Comparison of ENCODE assay signal across 12 cellular contexts in the genomic region with DNA sequence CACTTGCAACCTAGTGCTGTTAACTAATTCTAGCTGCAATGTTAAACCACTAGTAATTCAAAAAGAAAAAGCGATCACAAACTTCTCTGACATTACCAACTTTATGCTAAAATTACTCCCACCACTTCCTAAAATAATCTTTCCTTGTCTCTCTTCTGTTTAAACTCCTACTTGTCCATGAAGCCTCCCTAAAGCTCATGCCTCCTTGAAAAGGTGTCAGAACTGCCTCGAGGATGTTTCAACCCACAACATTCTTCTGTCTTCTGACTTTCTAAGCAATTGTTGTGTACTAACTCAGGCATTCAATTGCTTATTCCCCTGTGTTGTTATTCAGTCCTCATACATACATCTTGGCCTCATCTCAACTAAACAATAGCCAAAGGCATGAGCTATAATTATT. TPM values are rescaled to one million over a fixed set of nuclear protein-coding genes. Genes with fewer than 3 reads are reported as not detected.
DNase-seq lines count a peak whose midpoint lies in the region; ATAC-seq and TF ChIP-seq lines count a peak whose summit lies in the region.
"Had no signal": no experiment of that assay in that cellular context is flagged by ENCODE, and none has a peak within 500 bp of the region (broad histone marks: within the 10 kb centered on the region; RNA-seq: fewer than 3 reads in every experiment).

No MANE protein-coding gene starts in this region.

- peaks cover 84% of the 10 kb centered on the region for H3K4me1 Mint-ChIP-seq in activated naive CD4-positive, alpha-beta T cell treated with anti-CD3 and anti-CD28 coated beads, Interleukin-2, amount 50 U/mL, for 24 hours
- H3K4me1 Mint-ChIP-seq in stimulated activated naive CD8-positive, alpha-beta T cell treated with anti-CD3 and anti-CD28 coated beads, Interleukin-15, amount 100 ng/mL, for 72 hours, result peaks cover 94% of the 10 kb centered on the region
- peaks cover 14% of the 10 kb centered on the region for H3K4me1 Mint-ChIP-seq in endodermal cell

- H4K20me1 ChIP-seq in OCI-LY1 (ENCODE audit: insufficient read depth, low read length), result no peaks in the 10 kb centered on the region

- no peaks in the 10 kb centered on the region for H3K9me3 Mint-ChIP-seq in activated naive CD4-positive, alpha-beta T cell treated with anti-CD3 and anti-CD28 coated beads, Interleukin-2, amount 50 U/mL, for 24 hours
- H3K9me3 Mint-ChIP-seq in stimulated activated naive CD8-positive, alpha-beta T cell treated with anti-CD3 and anti-CD28 coated beads, Interleukin-15, amount 100 ng/mL, for 72 hours, result no peaks in the 10 kb centered on the region
- no peaks in the 10 kb centered on the region for H3K9me3 Mint-ChIP-seq in endodermal cell

- H3K36me3 ChIP-seq in OCI-LY1 (ENCODE audit: insufficient read depth, low read length), result peaks cover 5% of the 10 kb centered on the region; the same call in 1 of the 2 replicates
- no peaks in the 10 kb centered on the region for H3K36me3 ChIP-seq in esophagus muscularis mucosa
- no peaks in the 10 kb centered on the region for H3K36me3 ChIP-seq in endodermal cell (ENCODE audit: control insufficient read depth, insufficient read depth, low read length)

- TF ChIP-seq CTCF in OCI-LY1 (IDR thresholded peaks at IDR 0.05; ENCODE audit: low read length) (no peak), esophagus muscularis mucosa (IDR thresholded peaks at IDR 0.05) (no peak), GM20000 (IDR thresholded peaks at IDR 0.05; ENCODE audit: extremely low read depth, missing control alignments) (no peak), endodermal cell (conservative IDR thresholded peaks at IDR 0.05) (no peak)

- no peak for TF ChIP-seq EP300 in esophagus muscularis mucosa (IDR thresholded peaks at IDR 0.05)

- H2AFZ ChIP-seq in OCI-LY1 (ENCODE audit: low read length), result no peak overlapping the region

- no peak for DNase-seq in activated naive CD4-positive, alpha-beta T cell treated with anti-CD3 and anti-CD28 coated beads, Interleukin-2, amount 50 U/mL, for 16 hours
- DNase-seq in esophagus muscularis mucosa (ENCODE audit: extremely low spot score), result no peak
- no peak for DNase-seq in stimulated activated naive CD8-positive, alpha-beta T cell treated with anti-CD3 and anti-CD28 coated beads, Interleukin-15, amount 100 ng/mL, for 72 hours
- no peak for DNase-seq in GM20000 (ENCODE audit: low spot score)
- DNase-seq in endodermal cell, result no peak
- DNase-seq: aorta; mucosa of descending colon; posterior cingulate gyrus; stimulated activated CD4-positive, alpha-beta T cell treated with anti-CD3 and anti-CD28 coated beads, Interleukin-2, amount 100 ng/mL, for 24 hours had no signal

- TF ChIP-seq POLR2A in esophagus muscularis mucosa (IDR thresholded peaks at IDR 0.05; ENCODE audit: low read depth), result no peak

- no peaks in the 10 kb centered on the region for H3K36me3 Mint-ChIP-seq in activated naive CD4-positive, alpha-beta T cell treated with anti-CD3 and anti-CD28 coated beads, Interleukin-2, amount 50 U/mL, for 24 hours
- no peaks in the 10 kb centered on the region for H3K36me3 Mint-ChIP-seq in endodermal cell (ENCODE audit: low read depth)

- intact Hi-C loops in esophagus muscularis mucosa (cut with DNase I), result no loop called here

- H3K9me3 ChIP-seq in OCI-LY1 (ENCODE audit: low read length) (no peaks in the 10 kb centered on the region), esophagus muscularis mucosa (no peaks in the 10 kb centered on the region), endodermal cell (ENCODE audit: control insufficient read depth, low read length) (no peaks in the 10 kb centered on the region)
- H3K9me3 ChIP-seq: mucosa of descending colon had no signal

- H3K4me2 ChIP-seq in OCI-LY1 (ENCODE audit: low read length), result peak overlapping the region; percentile 12; the same call in 1 of the 2 replicates

- no peaks in the 10 kb centered on the region for H3K27me3 ChIP-seq in OCI-LY1 (ENCODE audit: insufficient read depth, low read length)
- no peaks in the 10 kb centered on the region for H3K27me3 ChIP-seq in esophagus muscularis mucosa
- H3K27me3 ChIP-seq in endodermal cell (ENCODE audit: control insufficient read depth, insufficient read depth, low read length, poor library complexity, severe bottlenecking), result no peaks in the 10 kb centered on the region

- no peaks in the 10 kb centered on the region for H3K9me2 ChIP-seq in OCI-LY1 (ENCODE audit: low read depth, low read length)

- H3K4me3 ChIP-seq in OCI-LY1 (ENCODE audit: low read depth, low read length, poor library complexity, severe bottlenecking), result no peak overlapping the region
- no peak overlapping the region for H3K4me3 ChIP-seq in esophagus muscularis mucosa
- H3K4me3 ChIP-seq in endodermal cell (ENCODE audit: low read length), result no peak overlapping the region
- H3K4me3 ChIP-seq: mucosa of descending colon had no signal

- H3F3A ChIP-seq in OCI-LY1 (ENCODE audit: insufficient read depth, low read length), result no peaks in the 10 kb centered on the region

- no peaks in the 10 kb centered on the region for H3K27me3 Mint-ChIP-seq in activated naive CD4-positive, alpha-beta T cell treated with anti-CD3 and anti-CD28 coated beads, Interleukin-2, amount 50 U/mL, for 24 hours
- H3K27me3 Mint-ChIP-seq in stimulated activated naive CD8-positive, alpha-beta T cell treated with anti-CD3 and anti-CD28 coated beads, Interleukin-15, amount 100 ng/mL, for 72 hours, result no peaks in the 10 kb centered on the region
- H3K27me3 Mint-ChIP-seq in endodermal cell (ENCODE audit: insufficient read depth), result no peaks in the 10 kb centered on the region

- H3K4me3 Mint-ChIP-seq in activated naive CD4-positive, alpha-beta T cell treated with anti-CD3 and anti-CD28 coated beads, Interleukin-2, amount 50 U/mL, for 24 hours, result peak overlapping the region; percentile 28
- H3K4me3 Mint-ChIP-seq in stimulated activated naive CD8-positive, alpha-beta T cell treated with anti-CD3 and anti-CD28 coated beads, Interleukin-15, amount 100 ng/mL, for 72 hours, result peak overlapping the region; percentile 0 to 56
- H3K4me3 Mint-ChIP-seq in endodermal cell, result no peak overlapping the region

- ATAC-seq in stimulated activated naive CD8-positive, alpha-beta T cell treated with anti-CD3 and anti-CD28 coated beads, Interleukin-15, amount 100 ng/mL, for 72 hours, result no peak
- ATAC-seq in GM19395 (IDR thresholded peaks at IDR 0.05; ENCODE audit: unreplicated experiment), result no peak
- ATAC-seq: mucosa of descending colon had no signal

- H3K27ac ChIP-seq in OCI-LY1 (ENCODE audit: low read depth, low read length, poor library complexity, severe bottlenecking) (peak overlapping the region; percentile 46), esophagus muscularis mucosa (replicated peaks in 1 of 4) (peak overlapping the region; percentile 55 to 73 (median 63)), endodermal cell (ENCODE audit: low read depth, low read length) (no peak overlapping the region)

- WGBS in esophagus muscularis mucosa, result 52% methylated on average over 2 of the region's 2 CpGs
- 60 to 62% methylated on average over 2 of the region's 2 CpGs for WGBS in endodermal cell (ENCODE audit: insufficient coverage in 1 of 2, insufficient read length in 1 of 2), 2 experiments

- H3K79me2 ChIP-seq in OCI-LY1 (ENCODE audit: insufficient read depth, low read length), result peaks cover 46% of the 10 kb centered on the region

- no peak overlapping the region; the same call in 1 of the 2 replicates for H3K9ac ChIP-seq in OCI-LY1 (ENCODE audit: low read length)
- no peak overlapping the region for H3K9ac ChIP-seq in endodermal cell (ENCODE audit: extremely low read depth, low read length, poor library complexity, severe bottlenecking)

- H3K4me1 ChIP-seq in OCI-LY1 (ENCODE audit: insufficient read depth, low read length, severe bottlenecking) (peaks cover 74% of the 10 kb centered on the region), esophagus muscularis mucosa (peaks cover 49 to 86% (median 69%) of the 10 kb centered on the region in 4 donors), endodermal cell (ENCODE audit: control insufficient read depth, insufficient read depth, low read length) (peaks cover 6% of the 10 kb centered on the region)

- H3K27ac Mint-ChIP-seq in activated naive CD4-positive, alpha-beta T cell treated with anti-CD3 and anti-CD28 coated beads, Interleukin-2, amount 50 U/mL, for 24 hours, result peak overlapping the region; percentile 79
- peak overlapping the region in 1 of 2 donors; percentile 59 for H3K27ac Mint-ChIP-seq in stimulated activated naive CD8-positive, alpha-beta T cell treated with anti-CD3 and anti-CD28 coated beads, Interleukin-15, amount 100 ng/mL, for 72 hours
- H3K27ac Mint-ChIP-seq in endodermal cell, result no peak overlapping the region

RNA-seq across cellular contexts. Expression of gene GNPTAB, which starts 5.9 kb away (rescaled TPM):
- total RNA-seq in esophagus muscularis mucosa, result 10 to 100 TPM; 30.5 to 37.0 (median 32.1) TPM
- 10 to 100 TPM; 27.8 to 30.5 TPM for total RNA-seq in endodermal cell
- polyA plus RNA-seq in endodermal cell (2013, experiment 1 of 2), result 14.4 TPM
- 13.5 TPM for polyA plus RNA-seq in endodermal cell (2013, experiment 2 of 2)

RNA-seq across cellular contexts. Expression of gene DRAM1, which starts 52.5 kb away (rescaled TPM):
- total RNA-seq in esophagus muscularis mucosa, result 10 to 100 TPM in 3 of 4 donors, 1 to 10 TPM in 1; 10.0 to 24.9 (median 17.8) TPM
- 1 to 10 TPM in 1 of 2 donors, under 1 TPM in 1; 0.91 to 1.3 TPM for total RNA-seq in endodermal cell
- polyA plus RNA-seq in endodermal cell (2013, experiment 1 of 2), result 3.5 TPM
- polyA plus RNA-seq in endodermal cell (2013, experiment 2 of 2), result 3.1 TPM

Comparison
In these comparisons a context has a peak if more than half of its experiments do, and no peak if none do; other contexts are left out.
1. RNA of gene DRAM1, which starts 52.5 kb away (total RNA-seq): 10.0 to 24.9 TPM in esophagus muscularis mucosa; 0.91 to 1.3 TPM in endodermal cell; every median in the first group is over 4 times any median in the second.